ENCODE assay signal across 27 cellular contexts in genomic region chr7:151376218-151376902, GRCh38. TPM values are rescaled to one million over a fixed set of nuclear protein-coding genes. Genes with fewer than 3 reads are reported as not detected.
DNase-seq lines count a peak whose midpoint lies in the region; ATAC-seq, FAIRE-seq and TF ChIP-seq lines count a peak whose summit lies in the region.
"Had no signal": no experiment of that assay in that cellular context is flagged by ENCODE, and none has a peak within 500 bp of the region (broad histone marks: within the 10 kb centered on the region; RNA-seq: fewer than 3 reads in every experiment).

No MANE protein-coding gene starts in this region.

- no peak overlapping the region for H2BK20ac ChIP-seq in H1 (ENCODE audit: low read length)

- no peak for TF ChIP-seq EP300 in H1 (IDR thresholded peaks at IDR 0.05; ENCODE audit: borderline replicate concordance in 1 of 2, low read depth in 2 of 2, low read length in 2 of 2)

- no peak overlapping the region for H3K23ac ChIP-seq in H1 (ENCODE audit: insufficient read length)

- no peak overlapping the region for H2AFZ ChIP-seq in H1 (ENCODE audit: low read length)
- H2AFZ ChIP-seq: GM23248 had no signal

- H4K5ac ChIP-seq in H1 (ENCODE audit: insufficient read length, low read depth, low read length): no peak overlapping the region

- H3K4me3 ChIP-seq in H1 (ENCODE audit: extremely low read depth in 1 of 4, insufficient read depth in 2 of 4, low read depth in 3 of 4, low read length in 4 of 4) (no peak overlapping the region), spleen (no peak overlapping the region)
- H3K4me3 ChIP-seq: GM23248 had no signal

- TF ChIP-seq POLR2A in GM12891 (IDR thresholded peaks at IDR 0.05; ENCODE audit: low read depth, low read length): no peak
- TF ChIP-seq POLR2A in H1 (IDR thresholded peaks at IDR 0.05; ENCODE audit: control extremely low read depth in 1 of 2, low read depth in 2 of 2, low read length in 2 of 2): no peak
- no peak for TF ChIP-seq POLR2A in spleen (IDR thresholded peaks at IDR 0.05)

- peak overlapping the region; percentile 26; the same call in 1 of the 2 replicates for H4K8ac ChIP-seq in H1 (ENCODE audit: extremely low read depth, insufficient read depth, low read length)

- H2BK5ac ChIP-seq in H1 (ENCODE audit: low read depth, low read length): no peak overlapping the region

- no peak overlapping the region for H3K4ac ChIP-seq in H1 (replicated peaks; ENCODE audit: insufficient read length, low read depth, low read length)

- H3K4me1 ChIP-seq in H1 (replicated peaks in 1 of 4; ENCODE audit: control insufficient read depth in 3 of 4, insufficient read depth in 4 of 4, low read length in 3 of 4) (peaks cover 0 to 22% (median 9%) of the 10 kb centered on the region in 4 experiments; a peak in 4 of 7 replicates), spleen (peaks cover 0 to 45% (median 23%) of the 10 kb centered on the region in 6 donors)

- no peak overlapping the region for H3K18ac ChIP-seq in H1 (ENCODE audit: extremely low read depth, low read length)

- peaks cover 2% of the 10 kb centered on the region in 2 experiments for H4K20me1 ChIP-seq in H1 (replicated peaks in 1 of 2; ENCODE audit: control insufficient read depth in 1 of 2, insufficient read depth in 2 of 2, low read length in 2 of 2)

- TF ChIP-seq CTCF in H1 (IDR thresholded peaks at IDR 0.05; ENCODE audit: control extremely low read depth in 1 of 3, insufficient read depth in 1 of 3, low read depth in 1 of 3, low read length in 3 of 3) (no peak), spleen (IDR thresholded peaks at IDR 0.05 in 8 of 11, conservative IDR thresholded peaks at IDR 0.05 in 3 of 11) (no peak)

- H3K36me3 ChIP-seq in H1 (ENCODE audit: control insufficient read depth in 2 of 4, insufficient read depth in 4 of 4, low read length in 3 of 4) (peaks cover 0 to 15% (median 3%) of the 10 kb centered on the region in 4 experiments; a peak in 4 of 8 replicates), spleen (peaks cover 2 to 92% (median 61%) of the 10 kb centered on the region in 6 donors)

- CTCF ChIA-PET in H1 (lab: Charles Lee; ENCODE audit: partially characterized antibody): interaction anchor here (0.6 to 16.9 kb wide), 3 partner anchors 74 to 230 kb away, joined by 3 to 185 read pairs (median 3); no protein-coding TSS in a partner anchor

- H3K27me3 ChIP-seq in H1 (replicated peaks in 1 of 4; ENCODE audit: control insufficient read depth in 3 of 4, extremely low read depth in 1 of 4, insufficient read depth in 3 of 4, low read length in 3 of 4) (no peaks in the 10 kb centered on the region; a peak in 1 of 7 replicates), spleen (replicated peaks in 1 of 7) (peaks cover 0 to 6% (median 2%) of the 10 kb centered on the region in 7 donors)

- peaks cover 4% of the 10 kb centered on the region; the same call in 1 of the 2 replicates for H3K23me2 ChIP-seq in H1 (ENCODE audit: low read depth, low read length)

- H3K56ac ChIP-seq in H1 (replicated peaks; ENCODE audit: insufficient read length, low read depth, low read length): no peak overlapping the region

- no peak overlapping the region for H3K4me2 ChIP-seq in H1 (ENCODE audit: insufficient read depth in 1 of 2, low read depth in 2 of 2, low read length in 2 of 2)

- no peak overlapping the region for H4K91ac ChIP-seq in H1 (replicated peaks; ENCODE audit: insufficient read length, low read length)

- no peak for ATAC-seq in GM19397 (IDR thresholded peaks at IDR 0.05; ENCODE audit: unreplicated experiment)
- no peak for ATAC-seq in HG02759 (IDR thresholded peaks at IDR 0.05; ENCODE audit: unreplicated experiment)

- 90% methylated on average over 33 of the region's 33 CpGs; no CpG with 5 or more reads in 1 of the 2 experiments for WGBS in H1 (ENCODE audit: extremely low coverage in 1 of 2, insufficient coverage in 1 of 2, insufficient read length in 1 of 2, insufficient replicate concordance in 2 of 2, low coverage in 1 of 2, low lambda C conversion rate in 2 of 2, missing lambda C conversion rate in 1 of 2), 2 experiments
- 90 to 97% (median 94%) methylated on average over 31 to 33 of the region's 33 CpGs for WGBS in spleen, 5 donors

- H2BK12ac ChIP-seq in H1 (ENCODE audit: low read depth, low read length): no peak overlapping the region

- H2BK120ac ChIP-seq in H1 (replicated peaks; ENCODE audit: low read depth, low read length): no peak overlapping the region

- no peaks in the 10 kb centered on the region for H3K79me2 ChIP-seq in H1 (ENCODE audit: control insufficient read depth in 1 of 2, insufficient read depth in 2 of 2, low read length in 2 of 2)

- no peak for TF ChIP-seq RAD21 in H1 (IDR thresholded peaks at IDR 0.05 in 1 of 2, conservative IDR thresholded peaks at IDR 0.05 in 1 of 2; ENCODE audit: low read depth in 2 of 2, low read length in 2 of 2)

- no peaks in the 10 kb centered on the region for H3K9me3 ChIP-seq in H1 (ENCODE audit: insufficient read depth in 2 of 2, low read depth in 1 of 2, low read length in 1 of 2)
- H3K9me3 ChIP-seq in spleen: no peaks in the 10 kb centered on the region

- FAIRE-seq in GM12891 (lab: Jason Lieb, UNC) (no peak), H1 (lab: Jason Lieb, UNC) (no peak)
- FAIRE-seq: HTR-8/SVneo had no signal

- H3K79me1 ChIP-seq in H1 (ENCODE audit: low read depth, low read length): no peaks in the 10 kb centered on the region

- POLR2A ChIA-PET in H1 (lab: Charles Lee; ENCODE audit: partially characterized antibody): interaction anchor here (0.7 kb wide), 1 partner anchor 80 kb away, joined by 3 read pairs; no protein-coding TSS in a partner anchor

- 0 out of 7 replicates have a peak overlapping the region, but pooled peaks of 1 of the 4 experiments have one; percentile 14 for H3K9ac ChIP-seq in H1 (replicated peaks in 1 of 4; ENCODE audit: extremely low read depth in 1 of 4, low read depth in 3 of 4, low read length in 3 of 4)
- H3K9ac ChIP-seq: GM23248 had no signal

- H3K14ac ChIP-seq in H1 (ENCODE audit: insufficient read length): no peak overlapping the region

- H3K27ac ChIP-seq in H1 (ENCODE audit: low read depth, low read length): no peak overlapping the region
- H3K27ac ChIP-seq in spleen: no peak overlapping the region
- H3K27ac ChIP-seq: GM23248 had no signal

- intact Hi-C loops in spleen (cut with DNase I; ENCODE audit: low total_unique reads): no loop called here

- H2AK5ac ChIP-seq in H1 (ENCODE audit: low read depth, low read length): no peak overlapping the region

- H2BK15ac ChIP-seq in H1 (ENCODE audit: low read length): no peak overlapping the region

- DNase-seq in activated effector memory CD4-positive, alpha-beta T cell treated with anti-CD3 and anti-CD28 coated beads, Interleukin-2, amount 50 U/mL, for 16 hours: peak; percentile 50
- no peak for DNase-seq in activated effector memory CD4-positive, alpha-beta T cell treated with Interleukin-2 at 50 U/mL for 16 hours
- DNase-seq in GM12891 (ENCODE audit: insufficient read length, low spot score) (peak; percentile 10), H1 (ENCODE audit: low read depth in 1 of 2, low spot score in 2 of 2) (peak in 1 of 2 experiments; percentile 35), spleen (peak; percentile 63), NCI-H2029 treated with DMSO at 0.1 percent for 48 hours (lab: John Stamatoyannopoulos, UW) (no peak)
- DNase-seq: 8988T; AML-193; C1 segment of cervical spinal cord; Calu3; CD8-positive, alpha-beta memory T cell; GDM1; GM23248; HCEC 1CT; IMR-90; MV-4-11; NCI-H1105 treated with DMSO at 0.1 percent for 48 hours; NCI-H1694; NCI-H2081 treated with DMSO at 0.1 percent for 48 hours; NCI-H446; NCI-H526 treated with DMSO at 0.1 percent for 48 hours; OCI-M1; Right ventricle myocardium superior had no signal

TF ChIP-seq in GM12891, 5 proteins besides CTCF, POLR2A, EP300 and RAD21:
- TF ChIP-seq PAX5 (IDR thresholded peaks at IDR 0.05; ENCODE audit: insufficient read depth, low read length, severe bottlenecking) (no peak), TAF1 (IDR thresholded peaks at IDR 0.05; ENCODE audit: low read depth, low read length) (no peak), POLR2AphosphoS5 (IDR thresholded peaks at IDR 0.05; ENCODE audit: low read depth, low read length) (no peak), SPI1 (IDR thresholded peaks at IDR 0.05; ENCODE audit: low read depth, low read length) (no peak), POU2F2 (IDR thresholded peaks at IDR 0.05; ENCODE audit: low read depth, low read length) (no peak)

TF ChIP-seq in H1, 55 proteins besides CTCF, POLR2A, EP300 and RAD21 (continues in another document):
- TF ChIP-seq BCL11A (IDR thresholded peaks at IDR 0.05; ENCODE audit: low read depth in 2 of 2, low read length in 2 of 2): no peak
- no peak for TF ChIP-seq RBBP5 (IDR thresholded peaks at IDR 0.05; ENCODE audit: borderline replicate concordance, low read depth, low read length)
- TF ChIP-seq POU5F1 (IDR thresholded peaks at IDR 0.05; ENCODE audit: low read depth, low read length): no peak

RNA-seq across cellular contexts. Expression of gene WDR86, which starts 33.5 kb away (rescaled TPM):
- polyA plus RNA-seq in GM12891 (2012; ENCODE audit: low read depth, missing spikeins): 0.23 TPM
- 14.9 and 15.8 TPM in 2 replicates for total RNA-seq in H1 (2021; fragmentation: NEBNext Ultra II Directional; extraction: Animal tissue kit (Norgen Biotek cat#: 25700))
- 12.7 and 22.1 TPM in 2 replicates for polyA plus RNA-seq in H1 (2011; rRNA removed)
- 16.7 TPM for polyA plus RNA-seq in H1 (2011; cell fraction: cytosol; rRNA removed)
- 81.5 TPM for polyA plus RNA-seq in H1 (2011; cell fraction: nucleus; rRNA removed)
- polyA plus RNA-seq in H1 (2012, experiment 1 of 2): 7.7 to 11.9 TPM (median 10.0 TPM) in 4 replicates
- 5.0 TPM for polyA plus RNA-seq in H1 (2012, experiment 2 of 2)
- 7.4 TPM for polyA plus RNA-seq in H1 (2013, experiment 1 of 2)
- polyA plus RNA-seq in H1 (2013, experiment 2 of 2): 7.4 TPM
- 12.4 and 18.2 TPM in 2 replicates for polyA minus RNA-seq in H1 (2011; rRNA and poly(A)+ RNA removed)
- polyA minus RNA-seq in H1 (2011; cell fraction: cytosol; rRNA and poly(A)+ RNA removed): 10.6 TPM
- polyA minus RNA-seq in H1 (2011; cell fraction: nucleus; rRNA and poly(A)+ RNA removed): 30.4 TPM
- 10 to 100 TPM; 15.4 to 71.9 (median 58.1) TPM for total RNA-seq in spleen
- 10 to 100 TPM in 1 of 3 donors, 1 to 10 TPM in 2; 2.8 to 29.5 (median 8.6) TPM for polyA plus RNA-seq in spleen
- total RNA-seq: Calu3, GM23248, IMR-90, SK-MEL-5 had no signal
- polyA plus RNA-seq: GM23248, IMR-90 had no signal

RNA-seq across cellular contexts. Expression of gene NUB1, which starts 34.7 kb away (rescaled TPM):
- 40.5 TPM for polyA plus RNA-seq in GM12891 (2012; ENCODE audit: low read depth, missing spikeins)
- total RNA-seq in H1 (2021; fragmentation: NEBNext Ultra II Directional; extraction: Animal tissue kit (Norgen Biotek cat#: 25700)): 37.7 and 43.5 TPM in 2 replicates
- 20.5 and 22.1 TPM in 2 replicates for polyA plus RNA-seq in H1 (2011; rRNA removed)
- 26.7 TPM for polyA plus RNA-seq in H1 (2011; cell fraction: cytosol; rRNA removed)
- 28.6 TPM for polyA plus RNA-seq in H1 (2011; cell fraction: nucleus; rRNA removed)
- polyA plus RNA-seq in H1 (2012, experiment 1 of 2): 26.1 to 56.9 TPM (median 28.7 TPM) in 4 replicates
- 8.2 TPM for polyA plus RNA-seq in H1 (2012, experiment 2 of 2)
- 42.6 TPM for polyA plus RNA-seq in H1 (2013, experiment 1 of 2)
- 43.8 TPM for polyA plus RNA-seq in H1 (2013, experiment 2 of 2)
- 21.8 and 23.6 TPM in 2 replicates for polyA minus RNA-seq in H1 (2011; rRNA and poly(A)+ RNA removed)
- 16.0 TPM for polyA minus RNA-seq in H1 (2011; cell fraction: cytosol; rRNA and poly(A)+ RNA removed)
- 21.4 TPM for polyA minus RNA-seq in H1 (2011; cell fraction: nucleus; rRNA and poly(A)+ RNA removed)
- total RNA-seq in spleen: 10 to 100 TPM; 60.2 to 80.9 (median 70.2) TPM
- polyA plus RNA-seq in spleen: 10 to 100 TPM; 25.2 to 48.2 (median 26.1) TPM

Comparison
In these comparisons a context has a peak if more than half of its experiments do, and no peak if none do; other contexts are left out.
1. DNase-seq: peak in activated effector memory CD4-positive, alpha-beta T cell treated with anti-CD3 and anti-CD28 coated beads, Interleukin-2, amount 50 U/mL, for 16 hours (single experiment), GM12891 (single experiment) and spleen (single experiment); none in activated effector memory CD4-positive, alpha-beta T cell treated with Interleukin-2 at 50 U/mL for 16 hours (single experiment) and NCI-H2029 treated with DMSO at 0.1 percent for 48 hours (single experiment).